Comparison of ENCODE assay signal across 1 cellular context in the genomic region with DNA sequence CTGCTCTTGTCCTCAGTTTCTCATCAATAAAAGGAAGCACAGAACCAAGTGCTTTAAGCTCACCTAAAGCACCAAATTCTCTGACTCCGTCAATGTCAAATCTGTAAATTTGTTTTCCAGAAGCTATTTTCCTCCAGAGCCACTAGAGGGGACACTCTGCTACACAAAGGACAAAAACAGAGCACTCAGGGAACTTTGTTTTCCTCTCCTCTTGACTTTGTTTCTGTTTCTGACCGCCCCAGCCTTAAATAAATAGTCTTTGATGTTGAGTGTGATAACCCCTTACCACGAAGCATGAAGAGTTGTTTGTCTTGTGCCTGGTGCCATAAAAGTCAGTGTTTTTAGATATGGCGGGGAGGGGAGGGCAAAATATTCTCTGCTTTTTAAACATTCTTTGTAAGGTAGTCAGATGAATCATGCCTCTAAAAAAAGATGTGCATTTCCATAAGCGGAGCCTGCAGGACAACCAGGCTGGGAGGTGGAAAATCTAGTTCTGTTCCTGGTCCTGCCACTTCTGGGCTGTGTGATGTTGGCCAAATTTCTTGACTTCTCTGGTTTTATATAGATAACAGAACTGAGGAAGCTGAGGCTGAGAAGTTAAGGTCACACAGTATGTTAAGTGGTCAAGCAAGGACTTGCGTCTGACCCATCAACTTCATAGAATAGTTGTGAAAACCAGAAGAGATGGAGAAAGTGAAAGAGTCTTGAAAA.
TF ChIP-seq lines count a peak whose summit lies in the region.

No MANE protein-coding gene starts in this region.

TF ChIP-seq in HepG2, 621 proteins besides CTCF, POLR2A, EP300 and RAD21 (continued from another document):
- TF ChIP-seq, protein P1, sequence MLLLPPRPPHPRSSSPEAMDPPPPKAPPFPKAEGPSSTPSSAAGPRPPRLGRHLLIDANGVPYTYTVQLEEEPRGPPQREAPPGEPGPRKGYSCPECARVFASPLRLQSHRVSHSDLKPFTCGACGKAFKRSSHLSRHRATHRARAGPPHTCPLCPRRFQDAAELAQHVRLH (CRISPR knock-in tag; IDR thresholded peaks at IDR 0.05; ENCODE audit: borderline replicate concordance, low read depth), result peak; percentile 81; the same call in 1 of the 2 replicates
- TF ChIP-seq TEAD3 (CRISPR knock-in tag; optimal IDR thresholded peaks at IDR 0.05; ENCODE audit: borderline replicate concordance) (peak; percentile 69), ZBTB37 (CRISPR knock-in tag; IDR thresholded peaks at IDR 0.05) (peak; percentile 88), ZNF24 (IDR thresholded peaks at IDR 0.05) (0 out of 2 replicates have a peak, but pooled peaks have one; percentile 12), DNMT3B (CRISPR knock-in tag; conservative IDR thresholded peaks at IDR 0.05) (0 out of 2 replicates have a peak, but pooled peaks have one; percentile 59), FOSL2 (CRISPR knock-in tag; IDR thresholded peaks at IDR 0.05) (peak; percentile 91), RBM39 (IDR thresholded peaks at IDR 0.05; ENCODE audit: low read depth, low read length, poor library complexity, severe bottlenecking) (no peak), ZFP36L1 (CRISPR knock-in tag; IDR thresholded peaks at IDR 0.05) (peak; percentile 81; the same call in 1 of the 2 replicates), STAG1 (CRISPR knock-in tag; IDR thresholded peaks at IDR 0.05) (peak; percentile 91), GFI1 (CRISPR knock-in tag; IDR thresholded peaks at IDR 0.05; ENCODE audit: borderline replicate concordance) (peak; percentile 89; the same call in 1 of the 2 replicates), JUN (CRISPR knock-in tag; IDR thresholded peaks at IDR 0.05) (peak; percentile 37; the same call in 1 of the 2 replicates), ZNF792 (CRISPR knock-in tag; IDR thresholded peaks at IDR 0.05) (peak; percentile 65; the same call in 1 of the 2 replicates), FOXP4 (CRISPR knock-in tag; IDR thresholded peaks at IDR 0.05) (peak; percentile 96), ZKSCAN8 (CRISPR knock-in tag; IDR thresholded peaks at IDR 0.05; ENCODE audit: borderline replicate concordance) (peak; percentile 58; the same call in 1 of the 2 replicates), ADNP (CRISPR knock-in tag; IDR thresholded peaks at IDR 0.05) (peak; percentile 86), ZMAT3 (CRISPR knock-in tag; conservative IDR thresholded peaks at IDR 0.05) (peak; percentile 61; the same call in 1 of the 2 replicates), FOXP1 (IDR thresholded peaks at IDR 0.05) (peak; percentile 58; the same call in 1 of the 2 replicates), FOXP1 (CRISPR knock-in tag; IDR thresholded peaks at IDR 0.05) (peak; percentile 93), ZNF235 (CRISPR knock-in tag; IDR thresholded peaks at IDR 0.05; ENCODE audit: borderline replicate concordance) (no peak), ZFP36 (IDR thresholded peaks at IDR 0.05; ENCODE audit: borderline replicate concordance, low read depth, low read length, partially characterized antibody) (peak; percentile 72), ZNF576 (CRISPR knock-in tag; IDR thresholded peaks at IDR 0.05) (no peak), SOX6 (IDR thresholded peaks at IDR 0.05) (no peak), SOX6 (CRISPR knock-in tag; IDR thresholded peaks at IDR 0.05) (peak; percentile 94), MBD4 (IDR thresholded peaks at IDR 0.05; ENCODE audit: borderline replicate concordance, low read length) (peak; percentile 85; the same call in 1 of the 2 replicates), CREM (IDR thresholded peaks at IDR 0.05) (peak; percentile 81; the same call in 1 of the 2 replicates), CREM (CRISPR knock-in tag; IDR thresholded peaks at IDR 0.05) (no peak), ETS1 (CRISPR knock-in tag; IDR thresholded peaks at IDR 0.05) (no peak), ZNF607 (CRISPR knock-in tag; IDR thresholded peaks at IDR 0.05; ENCODE audit: borderline replicate concordance) (peak; percentile 76), ZNF878 (CRISPR knock-in tag; IDR thresholded peaks at IDR 0.05) (peak; percentile 85), PHF21A (CRISPR knock-in tag; IDR thresholded peaks at IDR 0.05) (peak; percentile 85; the same call in 1 of the 2 replicates), ZNF124 (CRISPR knock-in tag; IDR thresholded peaks at IDR 0.05) (0 out of 2 replicates have a peak, but pooled peaks have one; percentile 24), KLF15 (CRISPR knock-in tag; IDR thresholded peaks at IDR 0.05; ENCODE audit: borderline replicate concordance) (no peak), TBX2 (CRISPR knock-in tag; IDR thresholded peaks at IDR 0.05; ENCODE audit: borderline replicate concordance) (peak; percentile 97)
- TF ChIP-seq, protein P2, sequence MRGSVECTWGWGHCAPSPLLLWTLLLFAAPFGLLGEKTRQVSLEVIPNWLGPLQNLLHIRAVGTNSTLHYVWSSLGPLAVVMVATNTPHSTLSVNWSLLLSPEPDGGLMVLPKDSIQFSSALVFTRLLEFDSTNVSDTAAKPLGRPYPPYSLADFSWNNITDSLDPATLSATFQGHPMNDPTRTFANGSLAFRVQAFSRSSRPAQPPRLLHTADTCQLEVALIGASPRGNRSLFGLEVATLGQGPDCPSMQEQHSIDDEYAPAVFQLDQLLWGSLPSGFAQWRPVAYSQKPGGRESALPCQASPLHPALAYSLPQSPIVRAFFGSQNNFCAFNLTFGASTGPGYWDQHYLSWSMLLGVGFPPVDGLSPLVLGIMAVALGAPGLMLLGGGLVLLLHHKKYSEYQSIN (CRISPR knock-in tag; IDR thresholded peaks at IDR 0.05; ENCODE audit: borderline replicate concordance), result no peak
- TF ChIP-seq, protein P3, sequence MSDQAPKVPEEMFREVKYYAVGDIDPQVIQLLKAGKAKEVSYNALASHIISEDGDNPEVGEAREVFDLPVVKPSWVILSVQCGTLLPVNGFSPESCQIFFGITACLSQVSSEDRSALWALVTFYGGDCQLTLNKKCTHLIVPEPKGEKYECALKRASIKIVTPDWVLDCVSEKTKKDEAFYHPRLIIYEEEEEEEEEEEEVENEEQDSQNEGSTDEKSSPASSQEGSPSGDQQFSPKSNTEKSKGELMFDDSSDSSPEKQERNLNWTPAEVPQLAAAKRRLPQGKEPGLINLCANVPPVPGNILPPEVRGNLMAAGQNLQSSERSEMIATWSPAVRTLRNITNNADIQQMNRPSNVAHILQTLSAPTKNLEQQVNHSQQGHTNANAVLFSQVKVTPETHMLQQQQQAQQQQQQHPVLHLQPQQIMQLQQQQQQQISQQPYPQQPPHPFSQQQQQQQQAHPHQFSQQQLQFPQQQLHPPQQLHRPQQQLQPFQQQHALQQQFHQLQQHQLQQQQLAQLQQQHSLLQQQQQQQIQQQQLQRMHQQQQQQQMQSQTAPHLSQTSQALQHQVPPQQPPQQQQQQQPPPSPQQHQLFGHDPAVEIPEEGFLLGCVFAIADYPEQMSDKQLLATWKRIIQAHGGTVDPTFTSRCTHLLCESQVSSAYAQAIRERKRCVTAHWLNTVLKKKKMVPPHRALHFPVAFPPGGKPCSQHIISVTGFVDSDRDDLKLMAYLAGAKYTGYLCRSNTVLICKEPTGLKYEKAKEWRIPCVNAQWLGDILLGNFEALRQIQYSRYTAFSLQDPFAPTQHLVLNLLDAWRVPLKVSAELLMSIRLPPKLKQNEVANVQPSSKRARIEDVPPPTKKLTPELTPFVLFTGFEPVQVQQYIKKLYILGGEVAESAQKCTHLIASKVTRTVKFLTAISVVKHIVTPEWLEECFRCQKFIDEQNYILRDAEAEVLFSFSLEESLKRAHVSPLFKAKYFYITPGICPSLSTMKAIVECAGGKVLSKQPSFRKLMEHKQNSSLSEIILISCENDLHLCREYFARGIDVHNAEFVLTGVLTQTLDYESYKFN (CRISPR knock-in tag; conservative IDR thresholded peaks at IDR 0.05), result peak; percentile 93
- TF ChIP-seq, protein P4, sequence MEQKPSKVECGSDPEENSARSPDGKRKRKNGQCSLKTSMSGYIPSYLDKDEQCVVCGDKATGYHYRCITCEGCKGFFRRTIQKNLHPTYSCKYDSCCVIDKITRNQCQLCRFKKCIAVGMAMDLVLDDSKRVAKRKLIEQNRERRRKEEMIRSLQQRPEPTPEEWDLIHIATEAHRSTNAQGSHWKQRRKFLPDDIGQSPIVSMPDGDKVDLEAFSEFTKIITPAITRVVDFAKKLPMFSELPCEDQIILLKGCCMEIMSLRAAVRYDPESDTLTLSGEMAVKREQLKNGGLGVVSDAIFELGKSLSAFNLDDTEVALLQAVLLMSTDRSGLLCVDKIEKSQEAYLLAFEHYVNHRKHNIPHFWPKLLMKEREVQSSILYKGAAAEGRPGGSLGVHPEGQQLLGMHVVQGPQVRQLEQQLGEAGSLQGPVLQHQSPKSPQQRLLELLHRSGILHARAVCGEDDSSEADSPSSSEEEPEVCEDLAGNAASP (CRISPR knock-in tag; IDR thresholded peaks at IDR 0.05; ENCODE audit: borderline replicate concordance), result peak; percentile 58; the same call in 1 of the 2 replicates
- TF ChIP-seq, protein P5, sequence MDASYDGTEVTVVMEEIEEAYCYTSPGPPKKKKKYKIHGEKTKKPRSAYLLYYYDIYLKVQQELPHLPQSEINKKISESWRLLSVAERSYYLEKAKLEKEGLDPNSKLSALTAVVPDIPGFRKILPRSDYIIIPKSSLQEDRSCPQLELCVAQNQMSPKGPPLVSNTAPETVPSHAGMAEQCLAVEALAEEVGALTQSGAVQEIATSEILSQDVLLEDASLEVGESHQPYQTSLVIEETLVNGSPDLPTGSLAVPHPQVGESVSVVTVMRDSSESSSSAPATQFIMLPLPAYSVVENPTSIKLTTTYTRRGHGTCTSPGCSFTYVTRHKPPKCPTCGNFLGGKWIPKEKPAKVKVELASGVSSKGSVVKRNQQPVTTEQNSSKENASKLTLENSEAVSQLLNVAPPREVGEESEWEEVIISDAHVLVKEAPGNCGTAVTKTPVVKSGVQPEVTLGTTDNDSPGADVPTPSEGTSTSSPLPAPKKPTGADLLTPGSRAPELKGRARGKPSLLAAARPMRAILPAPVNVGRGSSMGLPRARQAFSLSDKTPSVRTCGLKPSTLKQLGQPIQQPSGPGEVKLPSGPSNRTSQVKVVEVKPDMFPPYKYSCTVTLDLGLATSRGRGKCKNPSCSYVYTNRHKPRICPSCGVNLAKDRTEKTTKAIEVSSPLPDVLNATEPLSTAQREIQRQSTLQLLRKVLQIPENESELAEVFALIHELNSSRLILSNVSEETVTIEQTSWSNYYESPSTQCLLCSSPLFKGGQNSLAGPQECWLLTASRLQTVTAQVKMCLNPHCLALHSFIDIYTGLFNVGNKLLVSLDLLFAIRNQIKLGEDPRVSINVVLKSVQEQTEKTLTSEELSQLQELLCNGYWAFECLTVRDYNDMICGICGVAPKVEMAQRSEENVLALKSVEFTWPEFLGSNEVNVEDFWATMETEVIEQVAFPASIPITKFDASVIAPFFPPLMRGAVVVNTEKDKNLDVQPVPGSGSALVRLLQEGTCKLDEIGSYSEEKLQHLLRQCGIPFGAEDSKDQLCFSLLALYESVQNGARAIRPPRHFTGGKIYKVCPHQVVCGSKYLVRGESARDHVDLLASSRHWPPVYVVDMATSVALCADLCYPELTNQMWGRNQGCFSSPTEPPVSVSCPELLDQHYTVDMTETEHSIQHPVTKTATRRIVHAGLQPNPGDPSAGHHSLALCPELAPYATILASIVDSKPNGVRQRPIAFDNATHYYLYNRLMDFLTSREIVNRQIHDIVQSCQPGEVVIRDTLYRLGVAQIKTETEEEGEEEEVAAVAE (CRISPR knock-in tag; IDR thresholded peaks at IDR 0.05; ENCODE audit: borderline replicate concordance), result no peak
